Comparison of ENCODE assay signal across 1 cellular context in the genomic region with DNA sequence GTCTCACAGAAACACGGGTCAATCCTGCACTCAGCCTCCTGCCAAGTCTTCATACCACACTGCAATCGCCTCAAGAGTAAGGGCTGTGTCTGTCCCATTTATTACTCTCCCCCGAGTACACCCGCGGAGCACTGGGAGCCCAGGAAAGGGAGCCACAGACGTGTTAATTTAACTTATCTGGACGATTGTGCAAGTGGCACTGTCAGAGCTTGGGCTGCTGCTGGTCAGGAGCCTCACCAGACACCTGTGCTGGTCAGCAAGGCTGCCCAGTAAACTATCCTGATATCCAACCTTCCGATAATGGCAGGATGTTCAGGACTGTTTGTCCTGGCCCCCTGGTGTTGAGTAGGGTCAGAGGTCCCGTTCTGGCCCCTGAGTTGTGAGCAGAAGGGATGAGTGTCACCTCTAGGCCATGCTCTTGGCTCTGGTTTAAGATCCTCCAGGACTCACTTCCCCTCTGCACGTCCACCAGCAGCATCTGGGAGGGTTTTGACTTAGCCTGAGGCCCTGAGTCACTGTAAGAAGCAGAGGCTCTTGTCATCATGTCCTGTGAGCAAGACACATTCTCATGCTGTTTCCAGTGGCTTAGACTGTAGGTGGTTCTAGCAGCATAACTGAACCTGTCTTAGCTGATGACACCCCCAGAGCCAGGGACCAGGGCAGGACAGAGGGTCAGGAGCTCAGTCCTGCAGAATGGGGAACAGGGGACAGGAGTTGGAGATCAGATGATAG.
TF ChIP-seq lines count a peak whose summit lies in the region.

No MANE protein-coding gene starts in this region.

TF ChIP-seq in A549, 52 proteins besides CTCF, POLR2A, EP300 and RAD21 (continued from another document):
- TF ChIP-seq, protein P1, sequence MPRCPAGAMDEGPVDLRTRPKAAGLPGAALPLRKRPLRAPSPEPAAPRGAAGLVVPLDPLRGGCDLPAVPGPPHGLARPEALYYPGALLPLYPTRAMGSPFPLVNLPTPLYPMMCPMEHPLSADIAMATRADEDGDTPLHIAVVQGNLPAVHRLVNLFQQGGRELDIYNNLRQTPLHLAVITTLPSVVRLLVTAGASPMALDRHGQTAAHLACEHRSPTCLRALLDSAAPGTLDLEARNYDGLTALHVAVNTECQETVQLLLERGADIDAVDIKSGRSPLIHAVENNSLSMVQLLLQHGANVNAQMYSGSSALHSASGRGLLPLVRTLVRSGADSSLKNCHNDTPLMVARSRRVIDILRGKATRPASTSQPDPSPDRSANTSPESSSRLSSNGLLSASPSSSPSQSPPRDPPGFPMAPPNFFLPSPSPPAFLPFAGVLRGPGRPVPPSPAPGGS (IDR thresholded peaks at IDR 0.05) = no peak
- TF ChIP-seq, protein P2, sequence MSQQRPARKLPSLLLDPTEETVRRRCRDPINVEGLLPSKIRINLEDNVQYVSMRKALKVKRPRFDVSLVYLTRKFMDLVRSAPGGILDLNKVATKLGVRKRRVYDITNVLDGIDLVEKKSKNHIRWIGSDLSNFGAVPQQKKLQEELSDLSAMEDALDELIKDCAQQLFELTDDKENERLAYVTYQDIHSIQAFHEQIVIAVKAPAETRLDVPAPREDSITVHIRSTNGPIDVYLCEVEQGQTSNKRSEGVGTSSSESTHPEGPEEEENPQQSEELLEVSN (IDR thresholded peaks at IDR 0.05; ENCODE audit: borderline replicate concordance, low read depth) = no peak
- TF ChIP-seq SREBF2 (IDR thresholded peaks at IDR 0.05) = no peak
- no peak for TF ChIP-seq NFE2L2 (conservative IDR thresholded peaks at IDR 0.05; ENCODE audit: low read length)
- TF ChIP-seq, protein P3, sequence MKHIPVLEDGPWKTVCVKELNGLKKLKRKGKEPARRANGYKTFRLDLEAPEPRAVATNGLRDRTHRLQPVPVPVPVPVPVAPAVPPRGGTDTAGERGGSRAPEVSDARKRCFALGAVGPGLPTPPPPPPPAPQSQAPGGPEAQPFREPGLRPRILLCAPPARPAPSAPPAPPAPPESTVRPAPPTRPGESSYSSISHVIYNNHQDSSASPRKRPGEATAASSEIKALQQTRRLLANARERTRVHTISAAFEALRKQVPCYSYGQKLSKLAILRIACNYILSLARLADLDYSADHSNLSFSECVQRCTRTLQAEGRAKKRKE (CRISPR knock-in tag; IDR thresholded peaks at IDR 0.05; ENCODE audit: low read depth) = no peak
- TF ChIP-seq RFX5 (IDR thresholded peaks at IDR 0.05) = no peak
- TF ChIP-seq ESRRA (IDR thresholded peaks at IDR 0.05; ENCODE audit: borderline replicate concordance, low read length) = no peak
- TF ChIP-seq, protein P4, sequence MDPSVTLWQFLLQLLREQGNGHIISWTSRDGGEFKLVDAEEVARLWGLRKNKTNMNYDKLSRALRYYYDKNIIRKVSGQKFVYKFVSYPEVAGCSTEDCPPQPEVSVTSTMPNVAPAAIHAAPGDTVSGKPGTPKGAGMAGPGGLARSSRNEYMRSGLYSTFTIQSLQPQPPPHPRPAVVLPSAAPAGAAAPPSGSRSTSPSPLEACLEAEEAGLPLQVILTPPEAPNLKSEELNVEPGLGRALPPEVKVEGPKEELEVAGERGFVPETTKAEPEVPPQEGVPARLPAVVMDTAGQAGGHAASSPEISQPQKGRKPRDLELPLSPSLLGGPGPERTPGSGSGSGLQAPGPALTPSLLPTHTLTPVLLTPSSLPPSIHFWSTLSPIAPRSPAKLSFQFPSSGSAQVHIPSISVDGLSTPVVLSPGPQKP (IDR thresholded peaks at IDR 0.05; ENCODE audit: low read depth, low read length) = no peak
- TF ChIP-seq KDM1A (IDR thresholded peaks at IDR 0.05; ENCODE audit: low read depth) = no peak
- TF ChIP-seq CHD2 (IDR thresholded peaks at IDR 0.05; ENCODE audit: low read length, partially characterized antibody) = no peak
- no peak for TF ChIP-seq SMC3 (IDR thresholded peaks at IDR 0.05)
- no peak for TF ChIP-seq FOSL2 (IDR thresholded peaks at IDR 0.05)
- TF ChIP-seq FOSL2 (CRISPR knock-in tag; IDR thresholded peaks at IDR 0.05) = no peak
- TF ChIP-seq HOXB5 (CRISPR knock-in tag; IDR thresholded peaks at IDR 0.05) = no peak
- TF ChIP-seq BHLHE40 (IDR thresholded peaks at IDR 0.05; ENCODE audit: low read depth, low read length) = no peak
- TF ChIP-seq, protein P5, sequence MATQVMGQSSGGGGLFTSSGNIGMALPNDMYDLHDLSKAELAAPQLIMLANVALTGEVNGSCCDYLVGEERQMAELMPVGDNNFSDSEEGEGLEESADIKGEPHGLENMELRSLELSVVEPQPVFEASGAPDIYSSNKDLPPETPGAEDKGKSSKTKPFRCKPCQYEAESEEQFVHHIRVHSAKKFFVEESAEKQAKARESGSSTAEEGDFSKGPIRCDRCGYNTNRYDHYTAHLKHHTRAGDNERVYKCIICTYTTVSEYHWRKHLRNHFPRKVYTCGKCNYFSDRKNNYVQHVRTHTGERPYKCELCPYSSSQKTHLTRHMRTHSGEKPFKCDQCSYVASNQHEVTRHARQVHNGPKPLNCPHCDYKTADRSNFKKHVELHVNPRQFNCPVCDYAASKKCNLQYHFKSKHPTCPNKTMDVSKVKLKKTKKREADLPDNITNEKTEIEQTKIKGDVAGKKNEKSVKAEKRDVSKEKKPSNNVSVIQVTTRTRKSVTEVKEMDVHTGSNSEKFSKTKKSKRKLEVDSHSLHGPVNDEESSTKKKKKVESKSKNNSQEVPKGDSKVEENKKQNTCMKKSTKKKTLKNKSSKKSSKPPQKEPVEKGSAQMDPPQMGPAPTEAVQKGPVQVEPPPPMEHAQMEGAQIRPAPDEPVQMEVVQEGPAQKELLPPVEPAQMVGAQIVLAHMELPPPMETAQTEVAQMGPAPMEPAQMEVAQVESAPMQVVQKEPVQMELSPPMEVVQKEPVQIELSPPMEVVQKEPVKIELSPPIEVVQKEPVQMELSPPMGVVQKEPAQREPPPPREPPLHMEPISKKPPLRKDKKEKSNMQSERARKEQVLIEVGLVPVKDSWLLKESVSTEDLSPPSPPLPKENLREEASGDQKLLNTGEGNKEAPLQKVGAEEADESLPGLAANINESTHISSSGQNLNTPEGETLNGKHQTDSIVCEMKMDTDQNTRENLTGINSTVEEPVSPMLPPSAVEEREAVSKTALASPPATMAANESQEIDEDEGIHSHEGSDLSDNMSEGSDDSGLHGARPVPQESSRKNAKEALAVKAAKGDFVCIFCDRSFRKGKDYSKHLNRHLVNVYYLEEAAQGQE (IDR thresholded peaks at IDR 0.05) = no peak
